Comparison of ENCODE assay signal across 19 cellular contexts in the genomic region with DNA sequence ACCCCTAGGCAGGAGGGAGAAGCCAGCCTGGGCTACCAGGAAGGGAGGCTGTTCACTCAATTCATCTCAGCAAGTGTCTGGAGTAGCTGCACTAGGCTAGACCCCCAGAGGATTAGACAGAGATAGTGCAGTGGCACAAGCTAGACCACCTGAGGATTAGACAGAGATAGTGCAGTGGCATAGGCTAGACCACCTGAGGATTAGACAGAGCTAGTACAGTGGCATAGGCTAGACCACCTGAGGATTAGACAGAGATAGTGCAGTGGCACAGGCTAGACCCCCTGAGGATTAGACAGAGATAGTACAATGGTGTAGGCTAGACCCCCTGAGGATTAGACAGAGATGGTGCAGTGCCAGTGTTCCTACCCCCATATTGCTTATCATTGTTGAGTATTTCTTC.
"Had no signal": no experiment of that assay in that cellular context is flagged by ENCODE, and none has a peak within 500 bp of the region (broad histone marks: within the 10 kb centered on the region; RNA-seq: fewer than 3 reads in every experiment).

No MANE protein-coding gene starts in this region.

- H3K4me3 Mint-ChIP-seq: stimulated activated naive B cell treated with anti-CD40 and anti-IgM and Interleukin-4, amounts not matched to agents 10 μg/mL and 1 μg/mL and 100 μg/mL, for 72 hours; stimulated activated naive CD8-positive, alpha-beta T cell treated with anti-CD3 and anti-CD28 coated beads, Interleukin-15, amount 100 ng/mL, for 72 hours had no signal

- H3K4me3 ChIP-seq: colonic mucosa, esophagus squamous epithelium, gastroesophageal sphincter, hepatocyte, lung had no signal

- H3K27me3 Mint-ChIP-seq: stimulated activated naive CD8-positive, alpha-beta T cell treated with anti-CD3 and anti-CD28 coated beads, Interleukin-15, amount 100 ng/mL, for 72 hours had no signal

- H3K4me2 ChIP-seq: hepatocyte had no signal

- H3K4me1 ChIP-seq: colonic mucosa had no signal

- H3K9me3 Mint-ChIP-seq: naive B cell; stimulated activated naive B cell treated with anti-CD40 and anti-IgM and Interleukin-4, amounts not matched to agents 10 μg/mL and 1 μg/mL and 100 μg/mL, for 72 hours; stimulated activated naive CD8-positive, alpha-beta T cell treated with anti-CD3 and anti-CD28 coated beads, Interleukin-15, amount 100 ng/mL, for 72 hours had no signal

- H3K9me3 ChIP-seq: colonic mucosa, esophagus squamous epithelium, gastroesophageal sphincter, neutrophil had no signal

- DNase-seq: colonic mucosa; dermis blood vessel endothelial cell; esophagus squamous epithelium; foreskin fibroblast; glutamatergic neuron; kidney; left colon; left ventricle myocardium superior; naive B cell; posterior cingulate gyrus; stimulated activated CD4-positive, alpha-beta T cell treated with anti-CD3 and anti-CD28 coated beads, Interleukin-2, amount 100 ng/mL, for 24 hours; stimulated activated CD4-positive, alpha-beta T cell treated with anti-CD3 and anti-CD28 coated beads, Interleukin-4, amount 100 ng/mL, for 4 hours; stimulated activated naive B cell treated with anti-CD40 and anti-IgM and Interleukin-4, amounts not matched to agents 10 μg/mL and 1 μg/mL and 100 μg/mL, for 72 hours; stimulated activated naive CD8-positive, alpha-beta T cell treated with anti-CD3 and anti-CD28 coated beads, Interleukin-15, amount 100 ng/mL, for 72 hours; trophoblast cell had no signal

- ATAC-seq: gastroesophageal sphincter; left ventricle myocardium superior; stimulated activated naive B cell treated with anti-CD40 and anti-IgM and Interleukin-4, amounts not matched to agents 10 μg/mL and 1 μg/mL and 100 μg/mL, for 72 hours; stimulated activated naive CD8-positive, alpha-beta T cell treated with anti-CD3 and anti-CD28 coated beads, Interleukin-15, amount 100 ng/mL, for 72 hours had no signal

- H3K27ac ChIP-seq: colonic mucosa, esophagus squamous epithelium, gastroesophageal sphincter, hepatocyte, neutrophil had no signal

- H3K27me3 ChIP-seq: colonic mucosa had no signal

- H3K36me3 ChIP-seq: colonic mucosa, esophagus squamous epithelium, gastroesophageal sphincter, neutrophil had no signal

- H3K27ac Mint-ChIP-seq: stimulated activated naive B cell treated with anti-CD40 and anti-IgM and Interleukin-4, amounts not matched to agents 10 μg/mL and 1 μg/mL and 100 μg/mL, for 72 hours; stimulated activated naive CD8-positive, alpha-beta T cell treated with anti-CD3 and anti-CD28 coated beads, Interleukin-15, amount 100 ng/mL, for 72 hours had no signal

- H3K79me2 ChIP-seq: hepatocyte had no signal

- H3K36me3 Mint-ChIP-seq: naive B cell; stimulated activated naive B cell treated with anti-CD40 and anti-IgM and Interleukin-4, amounts not matched to agents 10 μg/mL and 1 μg/mL and 100 μg/mL, for 72 hours had no signal
